Comparison of ENCODE assay signal across 17 cellular contexts in genomic region chr3:50100956-50101845, GRCh38. TPM values are rescaled to one million over a fixed set of nuclear protein-coding genes. Genes with fewer than 3 reads are reported as not detected.
DNase-seq lines count a peak whose midpoint lies in the region; ATAC-seq and TF ChIP-seq lines count a peak whose summit lies in the region.
"Had no signal": no experiment of that assay in that cellular context is flagged by ENCODE, and none has a peak within 500 bp of the region (broad histone marks: within the 10 kb centered on the region; RNA-seq: fewer than 3 reads in every experiment).

No MANE protein-coding gene starts in this region.

- H3K36me3 ChIP-seq in HAP-1 (replicated peaks), result peaks cover 86% of the 10 kb centered on the region
- H3K36me3 ChIP-seq in trophoblast cell (ENCODE audit: control insufficient read depth in 1 of 2, insufficient read depth in 2 of 2, low read length in 2 of 2), result peaks cover 46 to 80% of the 10 kb centered on the region in 2 experiments

- no peak overlapping the region for H3K4me3 Mint-ChIP-seq in activated CD8-positive, alpha-beta T cell treated with anti-CD3 and anti-CD28 coated beads for 36 hours
- no peak overlapping the region for H3K4me3 Mint-ChIP-seq in activated CD8-positive, alpha-beta T cell treated with anti-CD3 and anti-CD28 coated beads, Interleukin-2, amount 10 ng/mL, durations not matched to agents 7 days and 5 days
- H3K4me3 Mint-ChIP-seq: activated CD4-positive, alpha-beta T cell treated with anti-CD3 and anti-CD28 coated beads, Interleukin-2, amount 10 ng/mL, durations not matched to agents 7 days and 5 days had no signal

- no peak overlapping the region for H3K14ac ChIP-seq in trophoblast cell (ENCODE audit: low read length)

- in situ Hi-C loops in HAP-1 (cut with MboI; ENCODE audit: low sequenced_read_pairs) (no loop called here), astrocyte of the spinal cord (cut with HindIII; ENCODE audit: low sequenced_read_pairs) (no loop called here), G401 (cut with HindIII; ENCODE audit: low sequenced_read_pairs) (no loop called here)

- H3K4me3 ChIP-seq in HAP-1 (no peak overlapping the region), astrocyte of the spinal cord (ENCODE audit: low read depth, low read length) (no peak overlapping the region), trophoblast cell (ENCODE audit: low read depth, low read length) (no peak overlapping the region)
- H3K4me3 ChIP-seq: breast epithelium, tibial nerve had no signal

- H3K9me3 Mint-ChIP-seq in activated CD8-positive, alpha-beta T cell treated with anti-CD3 and anti-CD28 coated beads for 36 hours, result no peaks in the 10 kb centered on the region
- H3K9me3 Mint-ChIP-seq in activated CD8-positive, alpha-beta T cell treated with anti-CD3 and anti-CD28 coated beads, Interleukin-2, amount 10 ng/mL, durations not matched to agents 7 days and 5 days (ENCODE audit: insufficient read depth), result no peaks in the 10 kb centered on the region
- H3K9me3 Mint-ChIP-seq: activated CD4-positive, alpha-beta T cell treated with anti-CD3 and anti-CD28 coated beads, Interleukin-2, amount 10 ng/mL, durations not matched to agents 7 days and 5 days; activated T-helper 2 cell treated with anti-CD3 and anti-CD28 coated beads, Interferon-gamma antibody, Interleukin-2, Interleukin-4, amounts not matched to agents 10 μg/mL and 5 μg/mL and 100 μg/mL, durations not matched to agents 14 hours and 24 hours and 36 hours had no signal

- no peak for TF ChIP-seq CTCF in activated CD8-positive, alpha-beta T cell treated with anti-CD3 and anti-CD28 coated beads for 36 hours (IDR thresholded peaks at IDR 0.05)
- no peak for TF ChIP-seq CTCF in astrocyte of the spinal cord (IDR thresholded peaks at IDR 0.05; ENCODE audit: low read depth, low read length)

- H3K9me3 ChIP-seq in HAP-1 (no peaks in the 10 kb centered on the region), trophoblast cell (ENCODE audit: insufficient read depth, low read depth, low read length) (no peaks in the 10 kb centered on the region)
- H3K9me3 ChIP-seq: breast epithelium, Caco-2, tibial nerve had no signal

- H4K12ac ChIP-seq in trophoblast cell (ENCODE audit: low read depth, low read length), result no peak overlapping the region

- H3K27me3 ChIP-seq in HAP-1 (ENCODE audit: low read depth) (no peaks in the 10 kb centered on the region), trophoblast cell (ENCODE audit: insufficient read depth, low read length) (no peaks in the 10 kb centered on the region)
- H3K27me3 ChIP-seq: breast epithelium, tibial nerve had no signal

- no peak overlapping the region for H2AK5ac ChIP-seq in trophoblast cell (ENCODE audit: low read length)

- H4K91ac ChIP-seq in trophoblast cell (ENCODE audit: low read depth, low read length), result no peak overlapping the region

- peak; percentile 37 for ATAC-seq in activated CD8-positive, alpha-beta T cell treated with anti-CD3 and anti-CD28 coated beads for 36 hours
- ATAC-seq in activated CD8-positive, alpha-beta T cell treated with anti-CD3 and anti-CD28 coated beads, Interleukin-2, amount 10 ng/mL, durations not matched to agents 7 days and 5 days, result no peak
- ATAC-seq in GM18868 (IDR thresholded peaks at IDR 0.05; ENCODE audit: unreplicated experiment), result no peak

- H2AFZ ChIP-seq in trophoblast cell (ENCODE audit: insufficient read depth, low read length, poor library complexity), result no peak overlapping the region

- POLR2A ChIA-PET in activated CD8-positive, alpha-beta T cell treated with anti-CD3 and anti-CD28 coated beads for 36 hours (lab: Charles Lee), result interaction anchor here (1.0 to 1.5 kb wide), 5 partner anchors 8 to 15 kb away, joined by 3 to 5 read pairs (median 3); partner anchors contain the start of gene RBM5
- POLR2A ChIA-PET in activated CD8-positive, alpha-beta T cell treated with anti-CD3 and anti-CD28 coated beads, Interleukin-2, amount 10 ng/mL, durations not matched to agents 7 days and 5 days (lab: Charles Lee), result interaction anchor here (0.7 to 1.7 kb wide), 3 partner anchors 11 to 1676 kb away, joined by 3 to 4 read pairs (median 3); no protein-coding TSS in a partner anchor

- no peak overlapping the region for H3K18ac ChIP-seq in trophoblast cell (ENCODE audit: low read length)

- no peaks in the 10 kb centered on the region for H3K79me1 ChIP-seq in trophoblast cell (ENCODE audit: low read length)

- no peak overlapping the region for H3K4me2 ChIP-seq in trophoblast cell (ENCODE audit: low read length)
- H3K4me2 ChIP-seq: KMS-11 had no signal

- no CpG with 5 or more reads among the region's 4 CpGs for WGBS in trophoblast cell (ENCODE audit: extremely low coverage, insufficient coverage, insufficient read length)

- CTCF ChIA-PET in activated CD8-positive, alpha-beta T cell treated with anti-CD3 and anti-CD28 coated beads for 36 hours (lab: Charles Lee), result interaction anchor here (2.8 kb wide), 1 partner anchor 20 kb away, joined by 11 read pairs; no protein-coding TSS in a partner anchor
- CTCF ChIA-PET in activated CD8-positive, alpha-beta T cell treated with anti-CD3 and anti-CD28 coated beads, Interleukin-2, amount 10 ng/mL, durations not matched to agents 7 days and 5 days (lab: Charles Lee), result interaction anchor here (1.0 to 1.3 kb wide), 2 partner anchors 11 to 125 kb away, joined by 3 read pairs; no protein-coding TSS in a partner anchor

- peaks cover 7% of the 10 kb centered on the region for H3K4me1 Mint-ChIP-seq in activated CD8-positive, alpha-beta T cell treated with anti-CD3 and anti-CD28 coated beads for 36 hours (ENCODE audit: low read depth)
- H3K4me1 Mint-ChIP-seq in activated CD8-positive, alpha-beta T cell treated with anti-CD3 and anti-CD28 coated beads, Interleukin-2, amount 10 ng/mL, durations not matched to agents 7 days and 5 days (ENCODE audit: low read depth), result peaks cover 11% of the 10 kb centered on the region

- H2BK120ac ChIP-seq in trophoblast cell (ENCODE audit: insufficient read depth, low read length, poor library complexity), result no peak overlapping the region

- peaks cover 63% of the 10 kb centered on the region for H3K36me3 Mint-ChIP-seq in activated CD8-positive, alpha-beta T cell treated with anti-CD3 and anti-CD28 coated beads for 36 hours (ENCODE audit: low read depth)
- peaks cover 82% of the 10 kb centered on the region for H3K36me3 Mint-ChIP-seq in activated CD8-positive, alpha-beta T cell treated with anti-CD3 and anti-CD28 coated beads, Interleukin-2, amount 10 ng/mL, durations not matched to agents 7 days and 5 days (ENCODE audit: low read depth)

- H3K4me1 ChIP-seq in HAP-1 (peaks cover 18% of the 10 kb centered on the region), trophoblast cell (ENCODE audit: control insufficient read depth in 1 of 2, insufficient read depth in 2 of 2, low read length in 2 of 2) (no peaks in the 10 kb centered on the region)
- H3K4me1 ChIP-seq: breast epithelium, tibial nerve had no signal

- peak overlapping the region; percentile 10 for H3K27ac Mint-ChIP-seq in activated CD8-positive, alpha-beta T cell treated with anti-CD3 and anti-CD28 coated beads for 36 hours
- no peak overlapping the region for H3K27ac Mint-ChIP-seq in activated CD8-positive, alpha-beta T cell treated with anti-CD3 and anti-CD28 coated beads, Interleukin-2, amount 10 ng/mL, durations not matched to agents 7 days and 5 days
- H3K27ac Mint-ChIP-seq: activated CD4-positive, alpha-beta T cell treated with anti-CD3 and anti-CD28 coated beads, Interleukin-2, amount 10 ng/mL, durations not matched to agents 7 days and 5 days; activated T-helper 2 cell treated with anti-CD3 and anti-CD28 coated beads, Interferon-gamma antibody, Interleukin-2, Interleukin-4, amounts not matched to agents 10 μg/mL and 5 μg/mL and 100 μg/mL, durations not matched to agents 14 hours and 24 hours and 36 hours had no signal

- no peak overlapping the region for H3K23ac ChIP-seq in trophoblast cell (ENCODE audit: low read length)

- H3K4ac ChIP-seq in trophoblast cell (ENCODE audit: low read depth, low read length), result no peak overlapping the region

- no peaks in the 10 kb centered on the region for H3K27me3 Mint-ChIP-seq in activated CD8-positive, alpha-beta T cell treated with anti-CD3 and anti-CD28 coated beads for 36 hours
- no peaks in the 10 kb centered on the region for H3K27me3 Mint-ChIP-seq in activated CD8-positive, alpha-beta T cell treated with anti-CD3 and anti-CD28 coated beads, Interleukin-2, amount 10 ng/mL, durations not matched to agents 7 days and 5 days (ENCODE audit: low read depth)
- H3K27me3 Mint-ChIP-seq: activated CD4-positive, alpha-beta T cell treated with anti-CD3 and anti-CD28 coated beads, Interleukin-2, amount 10 ng/mL, durations not matched to agents 7 days and 5 days had no signal

- H3K27ac ChIP-seq in trophoblast cell (ENCODE audit: low read depth, low read length), result no peak overlapping the region
- H3K27ac ChIP-seq: breast epithelium, KMS-11, tibial nerve had no signal

- intact Hi-C loops in activated CD8-positive, alpha-beta T cell treated with anti-CD3 and anti-CD28 coated beads for 36 hours (cut with micrococcal nuclease), result no loop called here

- H4K8ac ChIP-seq in trophoblast cell (ENCODE audit: low read depth, low read length), result no peak overlapping the region

- no peak overlapping the region for H2BK5ac ChIP-seq in trophoblast cell (ENCODE audit: low read depth, low read length, poor library complexity)

- no peak overlapping the region for H2BK12ac ChIP-seq in trophoblast cell (ENCODE audit: low read length)

- no peak for DNase-seq in activated CD8-positive, alpha-beta T cell treated with anti-CD3 and anti-CD28 coated beads for 36 hours
- DNase-seq in activated CD8-positive, alpha-beta T cell treated with anti-CD3 and anti-CD28 coated beads, Interleukin-2, amount 10 ng/mL, durations not matched to agents 7 days and 5 days, result no peak
- DNase-seq in HAP-1 (ENCODE audit: low spot score in 2 of 2), result peak; percentile 74 to 100
- DNase-seq in astrocyte of the spinal cord (ENCODE audit: low read depth, low spot score), result peak; percentile 26
- DNase-seq in trophoblast cell, result peak; percentile 70 to 79
- no peak for DNase-seq in activated CD8-positive, alpha-beta memory T cell treated with anti-CD3 and anti-CD28 coated beads, Interleukin-2, amount 50 U/mL, for 48 hours
- DNase-seq in G401 (ENCODE audit: low spot score), result no peak
- DNase-seq: activated CD4-positive, alpha-beta T cell treated with anti-CD3 and anti-CD28 coated beads, Interleukin-2, amount 10 ng/mL, durations not matched to agents 7 days and 5 days; NCI-H226; SIG-M5; small intestine had no signal

- H3K79me2 ChIP-seq in trophoblast cell (ENCODE audit: control insufficient read depth, insufficient read depth, low read length, poor library complexity), result no peaks in the 10 kb centered on the region

- H3K9ac ChIP-seq in trophoblast cell (ENCODE audit: low read length), result no peak overlapping the region
- H3K9ac ChIP-seq: KMS-11 had no signal

RNA-seq across cellular contexts. Expression of gene RBM5, which starts 12.5 kb away (rescaled TPM):
- 100 to 1,000 TPM; 103 to 106 TPM for total RNA-seq in activated CD8-positive, alpha-beta T cell treated with anti-CD3 and anti-CD28 coated beads for 36 hours
- 100 to 1,000 TPM; 180 to 185 TPM for total RNA-seq in activated CD8-positive, alpha-beta T cell treated with anti-CD3 and anti-CD28 coated beads, Interleukin-2, amount 10 ng/mL, durations not matched to agents 7 days and 5 days
- polyA plus RNA-seq in trophoblast cell (2013), result 105 and 107 TPM in 2 replicates
- total RNA-seq in G401 (2014; rRNA removed; shearing (Covaris generic)), result 94.0 and 125 TPM in 2 replicates

RNA-seq across cellular contexts. Expression of gene SEMA3F, which starts 53.9 kb away (rescaled TPM):
- total RNA-seq in activated CD8-positive, alpha-beta T cell treated with anti-CD3 and anti-CD28 coated beads for 36 hours, result under 1 TPM; 0.34 to 0.43 TPM
- not detected for total RNA-seq in activated CD8-positive, alpha-beta T cell treated with anti-CD3 and anti-CD28 coated beads, Interleukin-2, amount 10 ng/mL, durations not matched to agents 7 days and 5 days
- 16.3 and 18.1 TPM in 2 replicates for polyA plus RNA-seq in trophoblast cell (2013)
- total RNA-seq in G401 (2014; rRNA removed; shearing (Covaris generic)), result 46.9 and 55.8 TPM in 2 replicates
- total RNA-seq: activated CD4-positive, alpha-beta T cell treated with anti-CD3 and anti-CD28 coated beads, Interleukin-2, amount 10 ng/mL, durations not matched to agents 7 days and 5 days had no signal

Comparison
In these comparisons a context has a peak if more than half of its experiments do, and no peak if none do; other contexts are left out.
1. DNase-seq: peak in HAP-1 (2 of 2), astrocyte of the spinal cord (single experiment) and trophoblast cell (2 of 2); none in activated CD8-positive, alpha-beta T cell treated with anti-CD3 and anti-CD28 coated beads for 36 hours (single experiment), activated CD8-positive, alpha-beta T cell treated with anti-CD3 and anti-CD28 coated beads, Interleukin-2, amount 10 ng/mL, durations not matched to agents 7 days and 5 days (single experiment), activated CD8-positive, alpha-beta memory T cell treated with anti-CD3 and anti-CD28 coated beads, Interleukin-2, amount 50 U/mL, for 48 hours (single experiment) and G401 (single experiment).
2. RNA of gene SEMA3F, which starts 53.9 kb away (total RNA-seq): 46.9 to 55.8 TPM in G401; 0.34 to 0.43 TPM in activated CD8-positive, alpha-beta T cell treated with anti-CD3 and anti-CD28 coated beads for 36 hours and not detected in activated CD8-positive, alpha-beta T cell treated with anti-CD3 and anti-CD28 coated beads, Interleukin-2, amount 10 ng/mL, durations not matched to agents 7 days and 5 days; every median in the first group is over 10 times any median in the second.